15 cellular contexts compared by ENCODE assay signal in the genomic region with DNA sequence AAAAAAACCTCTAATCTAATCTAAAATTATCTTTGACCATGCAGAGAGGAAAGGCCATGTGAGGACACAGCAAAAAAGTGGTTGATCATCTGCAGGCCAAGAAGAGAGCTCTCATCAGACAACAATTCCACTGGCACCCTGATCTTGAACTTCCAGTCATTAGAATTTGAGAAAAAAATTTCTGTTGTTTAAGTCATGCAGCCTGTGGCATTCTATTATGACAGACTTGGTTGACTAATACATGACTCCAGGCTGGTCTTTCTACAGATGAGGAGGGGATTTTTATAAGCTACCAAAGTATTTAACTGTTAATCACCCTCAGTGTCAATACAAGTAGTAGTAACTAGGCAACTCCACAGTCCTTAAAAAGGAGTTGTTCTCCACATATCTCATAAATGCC.
DNase-seq lines count a peak whose midpoint lies in the region; ATAC-seq and TF ChIP-seq lines count a peak whose summit lies in the region.
"Had no signal": no experiment of that assay in that cellular context is flagged by ENCODE, and none has a peak within 500 bp of the region (broad histone marks: within the 10 kb centered on the region; RNA-seq: fewer than 3 reads in every experiment).

No MANE protein-coding gene starts in this region.

- intact Hi-C loops in PC-9 (cut with micrococcal nuclease; ENCODE audit: unreplicated experiment) (no loop called here), sciatic nerve (cut with DNase I) (no loop called here)

- POLR2A ChIA-PET in PC-9 (lab: Charles Lee; ENCODE audit: unreplicated experiment) = interaction anchor here (0.7 kb wide), 1 partner anchor 53 kb away, joined by 5 read pairs; no protein-coding TSS in a partner anchor

- H3K4me3 ChIP-seq in PC-9 (no peak overlapping the region), epithelial cell of esophagus (ENCODE audit: low read length) (no peak overlapping the region), osteoblast (ENCODE audit: insufficient read depth, low read length) (no peak overlapping the region)
- H3K4me3 ChIP-seq: Peyer's patch, psoas muscle had no signal

- no TSS peak for BruUV-seq in PC-9 (replicated peaks; lab: Mats Ljungman, UMichigan)

- H3K4me2 ChIP-seq in PC-9 = no peak overlapping the region
- H3K4me2 ChIP-seq in osteoblast (ENCODE audit: insufficient read depth, low read length) = peak overlapping the region; percentile 30

- H3K36me3 ChIP-seq in PC-9 (ENCODE audit: low read depth) (no peaks in the 10 kb centered on the region), osteoblast (ENCODE audit: insufficient read depth, low read length) (no peaks in the 10 kb centered on the region)
- H3K36me3 ChIP-seq: Peyer's patch had no signal

- TF ChIP-seq CTCF in PC-9 (conservative IDR thresholded peaks at IDR 0.05) (no peak), epithelial cell of esophagus (IDR thresholded peaks at IDR 0.05; ENCODE audit: insufficient read depth, low read depth, low read length, missing control alignments) (no peak), osteoblast (IDR thresholded peaks at IDR 0.05; ENCODE audit: extremely low read depth, low read depth, low read length) (no peak)

- no peaks in the 10 kb centered on the region for H3K9me2 ChIP-seq in PC-9 (ENCODE audit: insufficient read depth)

- no peak overlapping the region for H2AFZ ChIP-seq in PC-9
- no peak overlapping the region for H2AFZ ChIP-seq in osteoblast (ENCODE audit: low read length)

- no peaks in the 10 kb centered on the region for H3K27me3 ChIP-seq in PC-9 (ENCODE audit: insufficient read depth, low read depth)
- H3K27me3 ChIP-seq in osteoblast (ENCODE audit: insufficient read depth, low read length) = no peaks in the 10 kb centered on the region
- H3K27me3 ChIP-seq: Peyer's patch had no signal

- H4K20me1 ChIP-seq in PC-9 (ENCODE audit: insufficient read depth) (no peaks in the 10 kb centered on the region), osteoblast (ENCODE audit: insufficient read depth, low read length) (no peaks in the 10 kb centered on the region)

- no peaks in the 10 kb centered on the region for H3K79me2 ChIP-seq in PC-9 (ENCODE audit: low read depth)
- no peaks in the 10 kb centered on the region for H3K79me2 ChIP-seq in osteoblast (ENCODE audit: insufficient read depth, low read length)

- H3K4me1 ChIP-seq in PC-9 (replicated peaks; ENCODE audit: insufficient read depth) (peaks cover 14% of the 10 kb centered on the region), osteoblast (ENCODE audit: insufficient read depth, low read length) (peaks cover 34% of the 10 kb centered on the region)
- H3K4me1 ChIP-seq: Peyer's patch, psoas muscle had no signal

- H3K9me3 ChIP-seq in PC-9 (ENCODE audit: insufficient read depth, low read depth) (0 out of 2 replicates have a peak, but pooled peaks cover 4% of the 10 kb centered on the region), osteoblast (ENCODE audit: low read depth, low read length) (no peaks in the 10 kb centered on the region)
- H3K9me3 ChIP-seq: Peyer's patch, psoas muscle had no signal

- H3K27ac ChIP-seq in PC-9 (peak overlapping the region; percentile 46; the same call in 1 of the 2 replicates), osteoblast (ENCODE audit: low read depth, low read length) (peak overlapping the region; percentile 97)
- H3K27ac ChIP-seq: Peyer's patch, psoas muscle had no signal

- peaks cover 15% of the 10 kb centered on the region; the same call in 1 of the 2 replicates for H3F3A ChIP-seq in PC-9 (ENCODE audit: insufficient read depth, low read depth)

- DNase-seq in Daoy (ENCODE audit: low read depth) (peak; percentile 14), PC-9 (peak in 1 of 2 experiments; percentile 69), epithelial cell of esophagus (ENCODE audit: low read depth) (peak; percentile 95), osteoblast (ENCODE audit: insufficient read length, low spot score, missing footprints) (peak; percentile 79), NCI-H69 (lab: John Stamatoyannopoulos, UW) (no peak), sciatic nerve (ENCODE audit: low spot score) (no peak), NCI-H510A treated with DMSO at 0.1 percent for 48 hours (lab: John Stamatoyannopoulos, UW) (no peak)
- DNase-seq: activated CD4-positive, alpha-beta memory T cell treated with anti-CD3 and anti-CD28 coated beads for 36 hours; activated effector memory CD4-positive, alpha-beta T cell treated with anti-CD3 and anti-CD28 coated beads, Interleukin-2, amount 50 U/mL, for 16 hours; NCI-H1092; Peyer's patch; psoas muscle; stimulated activated CD4-positive, alpha-beta T cell treated with anti-CD3 and anti-CD28 coated beads, Interleukin-4, amount 100 ng/mL, for 1 hour; stimulated activated naive B cell treated with anti-CD40 and anti-IgM and Interleukin-4, amounts not matched to agents 10 μg/mL and 1 μg/mL and 100 μg/mL, for 72 hours had no signal

- no peak for ATAC-seq in GM18873 (IDR thresholded peaks at IDR 0.05; ENCODE audit: low FRiP score, unreplicated experiment)
- no peak for ATAC-seq in sciatic nerve
- ATAC-seq: psoas muscle had no signal

- CTCF ChIA-PET in PC-9 (lab: Charles Lee) = no interaction called here

Comparison
In these comparisons a context has a peak if more than half of its experiments do, and no peak if none do; other contexts are left out.
1. DNase-seq: peak in Daoy (single experiment), epithelial cell of esophagus (single experiment) and osteoblast (single experiment); none in NCI-H69 (single experiment), sciatic nerve (single experiment) and NCI-H510A treated with DMSO at 0.1 percent for 48 hours (single experiment).